In genomic region chr5:95973793-95974325, GRCh38 we compare ENCODE assay signal across 1 cellular context.
TF ChIP-seq lines count a peak whose summit lies in the region.

No MANE protein-coding gene starts in this region.

TF ChIP-seq in K562, 482 proteins besides CTCF, POLR2A, EP300 and RAD21 (continued from another document and continues in another):
- TF ChIP-seq PKNOX1 (IDR thresholded peaks at IDR 0.05) (peak; percentile 78), RBM14 (IDR thresholded peaks at IDR 0.05; ENCODE audit: borderline replicate concordance, insufficient read depth, low read depth, low read length) (no peak), MIER1 (IDR thresholded peaks at IDR 0.05; ENCODE audit: low read depth) (no peak), E2F1 (CRISPR knock-in tag; IDR thresholded peaks at IDR 0.05) (no peak), ZNF785 (CRISPR knock-in tag; IDR thresholded peaks at IDR 0.05) (no peak), U2AF1 (optimal IDR thresholded peaks at IDR 0.05; ENCODE audit: low read depth, low read length) (no peak), MEIS2 (IDR thresholded peaks at IDR 0.05; ENCODE audit: partially characterized antibody) (peak; percentile 84), SMARCE1 (IDR thresholded peaks at IDR 0.05) (peak; percentile 89; the same call in 1 of the 2 replicates), ATF7 (IDR thresholded peaks at IDR 0.05) (no peak), USF1 (CRISPR knock-in tag; IDR thresholded peaks at IDR 0.05) (no peak), ZBTB9 (CRISPR knock-in tag; IDR thresholded peaks at IDR 0.05) (no peak), PRMT5 (CRISPR knock-in tag; IDR thresholded peaks at IDR 0.05) (no peak), HEY1 (CRISPR knock-in tag; IDR thresholded peaks at IDR 0.05; ENCODE audit: borderline replicate concordance) (no peak), RCOR1 (IDR thresholded peaks at IDR 0.05; ENCODE audit: borderline replicate concordance in 1 of 2, low read depth in 2 of 2, low read length in 2 of 2) (peak in 1 of 2 experiments; percentile 79; a peak in 2 of 4 replicates), NUFIP1 (IDR thresholded peaks at IDR 0.05; ENCODE audit: partially characterized antibody) (no peak), ATF6 (CRISPR knock-in tag; IDR thresholded peaks at IDR 0.05) (no peak), RBM15 (IDR thresholded peaks at IDR 0.05; ENCODE audit: insufficient read depth, low read length) (no peak), CCAR2 (IDR thresholded peaks at IDR 0.05; ENCODE audit: low read depth, low read length) (no peak), ZBTB49 (CRISPR knock-in tag; IDR thresholded peaks at IDR 0.05; ENCODE audit: borderline replicate concordance) (no peak), ZNF778 (CRISPR knock-in tag; IDR thresholded peaks at IDR 0.05) (no peak), KLF6 (CRISPR knock-in tag; IDR thresholded peaks at IDR 0.05; ENCODE audit: borderline replicate concordance) (no peak), HOMEZ (CRISPR knock-in tag; IDR thresholded peaks at IDR 0.05) (no peak), ZFP1 (CRISPR knock-in tag; IDR thresholded peaks at IDR 0.05) (no peak), NFE2 (IDR thresholded peaks at IDR 0.05; ENCODE audit: low read depth) (0 out of 2 replicates have a peak, but pooled peaks have one; percentile 16), ZNF589 (CRISPR knock-in tag; IDR thresholded peaks at IDR 0.05; ENCODE audit: low read depth) (no peak), JUND (IDR thresholded peaks at IDR 0.05; ENCODE audit: borderline replicate concordance, low read depth, low read length) (peak; percentile 96), JUND (tag; IDR thresholded peaks at IDR 0.05; ENCODE audit: borderline replicate concordance, low read depth, low read length) (peak; percentile 91; the same call in 2 of the 3 replicates), ATF1 (CRISPR knock-in tag; IDR thresholded peaks at IDR 0.05) (no peak), ATF1 (tag; IDR thresholded peaks at IDR 0.05) (0 out of 2 replicates have a peak, but pooled peaks have one; percentile 52), NR1H2 (CRISPR knock-in tag; IDR thresholded peaks at IDR 0.05) (no peak), RFX7 (CRISPR knock-in tag; IDR thresholded peaks at IDR 0.05) (no peak), ZFP30 (CRISPR knock-in tag; IDR thresholded peaks at IDR 0.05; ENCODE audit: borderline replicate concordance) (no peak), ZNF165 (CRISPR knock-in tag; IDR thresholded peaks at IDR 0.05; ENCODE audit: borderline replicate concordance) (no peak), ZBTB43 (CRISPR knock-in tag; IDR thresholded peaks at IDR 0.05) (no peak), ZNF717 (CRISPR knock-in tag; IDR thresholded peaks at IDR 0.05) (no peak), RHOXF2B (CRISPR knock-in tag; conservative IDR thresholded peaks at IDR 0.05) (no peak), BRCA1 (IDR thresholded peaks at IDR 0.05) (no peak), BRCA1 (CRISPR knock-in tag; IDR thresholded peaks at IDR 0.05) (no peak), USF2 (CRISPR knock-in tag; IDR thresholded peaks at IDR 0.05) (no peak), MTF1 (CRISPR knock-in tag; IDR thresholded peaks at IDR 0.05; ENCODE audit: borderline replicate concordance) (no peak), MCM7 (IDR thresholded peaks at IDR 0.05) (no peak), ELF4 (CRISPR knock-in tag; IDR thresholded peaks at IDR 0.05) (no peak), SREBF2 (CRISPR knock-in tag; IDR thresholded peaks at IDR 0.05) (no peak), NFIC (IDR thresholded peaks at IDR 0.05) (peak; percentile 66), PREB (CRISPR knock-in tag; IDR thresholded peaks at IDR 0.05) (no peak), ZNF507 (tag; conservative IDR thresholded peaks at IDR 0.05) (no peak), ZNF518B (CRISPR knock-in tag; IDR thresholded peaks at IDR 0.05) (no peak), ZNF197 (CRISPR knock-in tag; IDR thresholded peaks at IDR 0.05; ENCODE audit: low read depth) (no peak)
